ENCODE assay signal across 36 cellular contexts in genomic region chr3:19295208-19295607, GRCh38.
A peak's percentile ranks its signal among the peaks of the same experiment; 100 is the strongest.
DNase-seq lines count a peak whose midpoint lies in the region; ATAC-seq, FAIRE-seq and TF ChIP-seq lines count a peak whose summit lies in the region.
"Had no signal": no experiment of that assay in that cellular context is flagged by ENCODE, and none has a peak within 500 bp of the region (broad histone marks: within the 10 kb centered on the region; RNA-seq: fewer than 3 reads in every experiment).

No MANE protein-coding gene starts in this region.

- no peak for ATAC-seq in A549
- ATAC-seq in stimulated activated memory B cell treated with anti-CD40 and anti-IgM and Interleukin-4, amounts not matched to agents 10 μg/mL and 1 μg/mL and 100 μg/mL, for 72 hours, result no peak
- ATAC-seq: CD8-positive, alpha-beta T cell had no signal

- no peak for TF ChIP-seq CTCF in A549 (IDR thresholded peaks at IDR 0.05)
- TF ChIP-seq CTCF in H9 (conservative IDR thresholded peaks at IDR 0.05), result no peak
- no peak for TF ChIP-seq CTCF in HEK293 (tag by site-specific recombination; IDR thresholded peaks at IDR 0.05)
- no peak for TF ChIP-seq CTCF in H1 (IDR thresholded peaks at IDR 0.05; ENCODE audit: control extremely low read depth in 1 of 3, insufficient read depth in 1 of 3, low read depth in 1 of 3, low read length in 3 of 3)
- no peak for TF ChIP-seq CTCF in ovary (IDR thresholded peaks at IDR 0.05)

- no peak overlapping the region for H3K4me2 ChIP-seq in A549
- H3K4me2 ChIP-seq in H9 (ENCODE audit: insufficient read depth, insufficient read length, low read length), result no peak overlapping the region
- no peak overlapping the region for H3K4me2 ChIP-seq in H1 (ENCODE audit: insufficient read depth in 1 of 2, low read depth in 2 of 2, low read length in 2 of 2)
- H3K4me2 ChIP-seq: BLaER1; BLaER1 treated with 17β-estradiol and CSF1 and Interleukin-3, amounts not matched to agents 10 nM and 100 nM had no signal

- TF ChIP-seq EP300 in A549 (IDR thresholded peaks at IDR 0.05) (no peak), H1 (IDR thresholded peaks at IDR 0.05; ENCODE audit: borderline replicate concordance in 1 of 2, low read depth in 2 of 2, low read length in 2 of 2) (no peak), ovary (IDR thresholded peaks at IDR 0.05) (no peak)

- no peak for TF ChIP-seq POLR2A in A549 (IDR thresholded peaks at IDR 0.05; ENCODE audit: low read length)
- no peak for TF ChIP-seq POLR2A in H1 (IDR thresholded peaks at IDR 0.05; ENCODE audit: control extremely low read depth in 1 of 2, low read depth in 2 of 2, low read length in 2 of 2)
- no peak for TF ChIP-seq POLR2A in ovary (IDR thresholded peaks at IDR 0.05)

- no peaks in the 10 kb centered on the region for H3K36me3 ChIP-seq in HEK293 (ENCODE audit: control insufficient read depth in 2 of 2, insufficient read depth in 1 of 2, low read length in 2 of 2)
- H3K36me3 ChIP-seq in H1 (ENCODE audit: control insufficient read depth in 2 of 4, insufficient read depth in 4 of 4, low read length in 3 of 4), result no peaks in the 10 kb centered on the region
- no peaks in the 10 kb centered on the region for H3K36me3 ChIP-seq in H7 (replicated peaks; ENCODE audit: control insufficient read depth, insufficient read depth, low read length)
- no peaks in the 10 kb centered on the region for H3K36me3 ChIP-seq in ovary
- H3K36me3 ChIP-seq: BE2C; BLaER1; BLaER1 treated with 17β-estradiol and CSF1 and Interleukin-3, amounts not matched to agents 10 nM and 100 nM had no signal

- H2AFZ ChIP-seq in H9 (ENCODE audit: low read length) (no peak overlapping the region), H1 (ENCODE audit: low read length) (no peak overlapping the region)

- peaks cover 36 to 38% of the 10 kb centered on the region in 2 experiments for H3K4me1 Mint-ChIP-seq in H9
- no peaks in the 10 kb centered on the region for H3K4me1 Mint-ChIP-seq in stimulated activated memory B cell treated with anti-CD40 and anti-IgM and Interleukin-4, amounts not matched to agents 10 μg/mL and 1 μg/mL and 100 μg/mL, for 72 hours
- H3K4me1 Mint-ChIP-seq: B cell; CD14-positive monocyte; CD4-positive, alpha-beta memory T cell; CD4-positive, CD25-positive, alpha-beta regulatory T cell; CD8-positive, alpha-beta memory T cell had no signal

- no peak overlapping the region for H3K23ac ChIP-seq in H9 (ENCODE audit: insufficient read length, low read depth, low read length)
- H3K23ac ChIP-seq in H1 (ENCODE audit: insufficient read length), result no peak overlapping the region

- no peak overlapping the region for H3K4ac ChIP-seq in H9 (ENCODE audit: low read depth, low read length)
- no peak overlapping the region for H3K4ac ChIP-seq in H1 (replicated peaks; ENCODE audit: insufficient read length, low read depth, low read length)

- H3K79me2 ChIP-seq in H9 (ENCODE audit: insufficient read depth, low read length), result no peaks in the 10 kb centered on the region
- no peaks in the 10 kb centered on the region for H3K79me2 ChIP-seq in H1 (ENCODE audit: control insufficient read depth in 1 of 2, insufficient read depth in 2 of 2, low read length in 2 of 2)

- H3K36me3 Mint-ChIP-seq in H9 (ENCODE audit: insufficient read depth in 1 of 3, low read depth in 3 of 3), result no peaks in the 10 kb centered on the region
- H3K36me3 Mint-ChIP-seq in stimulated activated memory B cell treated with anti-CD40 and anti-IgM and Interleukin-4, amounts not matched to agents 10 μg/mL and 1 μg/mL and 100 μg/mL, for 72 hours, result no peaks in the 10 kb centered on the region
- H3K36me3 Mint-ChIP-seq: CD14-positive monocyte; CD4-positive, alpha-beta memory T cell; CD4-positive, CD25-positive, alpha-beta regulatory T cell; CD8-positive, alpha-beta memory T cell; CD8-positive, alpha-beta T cell had no signal

- CTCF ChIA-PET in A549 (lab: Yijun Ruan, JAX) (no interaction called here), HEK293 (lab: Yijun Ruan, JAX) (no interaction called here), H1 (lab: Charles Lee; ENCODE audit: partially characterized antibody) (interaction anchor here (0.5 to 1.5 kb wide), 6 partner anchors 10 to 1093 kb away, joined by 3 to 4 read pairs (median 3); no protein-coding TSS in a partner anchor)

- H2BK120ac ChIP-seq in H9 (ENCODE audit: low read depth, low read length, poor library complexity, severe bottlenecking) (no peak overlapping the region), H1 (replicated peaks; ENCODE audit: low read depth, low read length) (no peak overlapping the region)

- H2BK15ac ChIP-seq in H9 (ENCODE audit: low read depth, low read length) (no peak overlapping the region), H1 (ENCODE audit: low read length) (no peak overlapping the region)

- H3K27me3 Mint-ChIP-seq in H9 (ENCODE audit: low read depth), result no peaks in the 10 kb centered on the region
- H3K27me3 Mint-ChIP-seq in stimulated activated memory B cell treated with anti-CD40 and anti-IgM and Interleukin-4, amounts not matched to agents 10 μg/mL and 1 μg/mL and 100 μg/mL, for 72 hours, result no peaks in the 10 kb centered on the region
- H3K27me3 Mint-ChIP-seq: CD4-positive, alpha-beta memory T cell; CD4-positive, alpha-beta T cell; CD4-positive, CD25-positive, alpha-beta regulatory T cell; CD8-positive, alpha-beta memory T cell had no signal

- H2AK5ac ChIP-seq in H9 (ENCODE audit: insufficient read length, low read length), result no peak overlapping the region
- H2AK5ac ChIP-seq in H1 (ENCODE audit: low read depth, low read length), result no peak overlapping the region

- no peak for TF ChIP-seq RAD21 in A549 (conservative IDR thresholded peaks at IDR 0.05 in 1 of 2, IDR thresholded peaks at IDR 0.05 in 1 of 2)
- no peak for TF ChIP-seq RAD21 in H1 (IDR thresholded peaks at IDR 0.05 in 1 of 2, conservative IDR thresholded peaks at IDR 0.05 in 1 of 2; ENCODE audit: low read depth in 2 of 2, low read length in 2 of 2)

- H2BK5ac ChIP-seq in H9 (ENCODE audit: insufficient read length, low read length) (no peak overlapping the region), H1 (ENCODE audit: low read depth, low read length) (peak overlapping the region; percentile 81; the same call in 1 of the 2 replicates)

- H3K27me3 ChIP-seq in H9 (ENCODE audit: insufficient read depth, low read length), result no peaks in the 10 kb centered on the region
- no peaks in the 10 kb centered on the region for H3K27me3 ChIP-seq in H1 (replicated peaks in 1 of 4; ENCODE audit: control insufficient read depth in 3 of 4, extremely low read depth in 1 of 4, insufficient read depth in 3 of 4, low read length in 3 of 4)
- no peaks in the 10 kb centered on the region for H3K27me3 ChIP-seq in H7 (ENCODE audit: control insufficient read depth, insufficient read depth, low read length)
- no peaks in the 10 kb centered on the region for H3K27me3 ChIP-seq in ovary
- H3K27me3 ChIP-seq: BE2C; BLaER1; BLaER1 treated with 17β-estradiol and CSF1 and Interleukin-3, amounts not matched to agents 10 nM and 100 nM had no signal

- H2BK12ac ChIP-seq in H9 (ENCODE audit: insufficient read length, low read depth, low read length), result no peak overlapping the region
- 0 out of 2 replicates have a peak overlapping the region, but pooled peaks have one; percentile 39 for H2BK12ac ChIP-seq in H1 (ENCODE audit: low read depth, low read length)

- H3K79me1 ChIP-seq in H9 (ENCODE audit: insufficient read depth, low read depth, low read length, poor library complexity, severe bottlenecking) (no peaks in the 10 kb centered on the region), H1 (ENCODE audit: low read depth, low read length) (no peaks in the 10 kb centered on the region)

- no peak overlapping the region for H4K91ac ChIP-seq in H9 (ENCODE audit: insufficient read length, low read depth, low read length)
- H4K91ac ChIP-seq in H1 (replicated peaks; ENCODE audit: insufficient read length, low read length), result no peak overlapping the region

- no peaks in the 10 kb centered on the region for H3K9me3 ChIP-seq in A549
- no peaks in the 10 kb centered on the region for H3K9me3 ChIP-seq in H9 (ENCODE audit: control insufficient read depth, low read depth, low read length)
- no peaks in the 10 kb centered on the region for H3K9me3 ChIP-seq in HEK293 (ENCODE audit: control insufficient read depth, insufficient read depth, low read depth, low read length)
- no peaks in the 10 kb centered on the region for H3K9me3 ChIP-seq in H1 (ENCODE audit: insufficient read depth in 2 of 2, low read depth in 1 of 2, low read length in 1 of 2)
- H3K9me3 ChIP-seq in ovary, result no peaks in the 10 kb centered on the region
- H3K9me3 ChIP-seq: BE2C; BLaER1; BLaER1 treated with 17β-estradiol and CSF1 and Interleukin-3, amounts not matched to agents 10 nM and 100 nM; Caco-2 had no signal

- no peaks in the 10 kb centered on the region for H3K9me3 Mint-ChIP-seq in H9
- no peaks in the 10 kb centered on the region for H3K9me3 Mint-ChIP-seq in stimulated activated memory B cell treated with anti-CD40 and anti-IgM and Interleukin-4, amounts not matched to agents 10 μg/mL and 1 μg/mL and 100 μg/mL, for 72 hours
- H3K9me3 Mint-ChIP-seq: CD8-positive, alpha-beta T cell had no signal

- DNase-seq in A549 (ENCODE audit: low read depth in 1 of 2, low spot score in 1 of 2) (no peak), H9 (no peak), H1 (ENCODE audit: low read depth in 1 of 2, low spot score in 2 of 2) (no peak), NCI-H2107 treated with DMSO at 0.1 percent for 48 hours (lab: John Stamatoyannopoulos, UW; ENCODE audit: unreplicated experiment) (no peak), H7 (no peak), ovary (no peak)
- DNase-seq: 8988T; ACHN; AML-193; BE2C; C1 segment of cervical spinal cord; Caco-2; Calu3; CD4-positive, alpha-beta memory T cell; CD4-positive, alpha-beta T cell; CD4-positive, CD25-positive, alpha-beta regulatory T cell; CD8-positive, alpha-beta memory T cell; CD8-positive, alpha-beta T cell; COR-L47; DMS 273 treated with DMSO at 0.1 percent for 48 hours; DMS153; DMS53; DMS79; DMS79 treated with DMSO at 0.1 percent for 48 hours; DND-41; EL had no signal

- H3K4me3 Mint-ChIP-seq in H9, result no peak overlapping the region
- H3K4me3 Mint-ChIP-seq in stimulated activated memory B cell treated with anti-CD40 and anti-IgM and Interleukin-4, amounts not matched to agents 10 μg/mL and 1 μg/mL and 100 μg/mL, for 72 hours, result no peak overlapping the region
- H3K4me3 Mint-ChIP-seq: B cell; CD14-positive monocyte; CD4-positive, alpha-beta memory T cell; CD4-positive, alpha-beta T cell; CD4-positive, CD25-positive, alpha-beta regulatory T cell; CD8-positive, alpha-beta memory T cell; CD8-positive, alpha-beta T cell had no signal

- H3K27ac ChIP-seq in A549 (no peak overlapping the region), H9 (ENCODE audit: insufficient read length, low read depth, low read length) (no peak overlapping the region), HEK293 (ENCODE audit: extremely low read depth, low read depth, low read length) (no peak overlapping the region), H1 (ENCODE audit: low read depth, low read length) (no peak overlapping the region), ovary (no peak overlapping the region)
- H3K27ac ChIP-seq: 22Rv1; BLaER1; BLaER1 treated with 17β-estradiol and CSF1 and Interleukin-3, amounts not matched to agents 10 nM and 100 nM; C4-2B had no signal

- H3K9ac ChIP-seq in H9 (ENCODE audit: extremely low read depth, insufficient read length, low read length) (no peak overlapping the region), H1 (replicated peaks in 1 of 4; ENCODE audit: extremely low read depth in 1 of 4, low read depth in 3 of 4, low read length in 3 of 4) (no peak overlapping the region)
- H3K9ac ChIP-seq: BLaER1; BLaER1 treated with 17β-estradiol and CSF1 and Interleukin-3, amounts not matched to agents 10 nM and 100 nM had no signal

- H3K56ac ChIP-seq in H9 (ENCODE audit: insufficient read length, low read depth, low read length) (no peak overlapping the region), H1 (replicated peaks; ENCODE audit: insufficient read length, low read depth, low read length) (no peak overlapping the region)

- WGBS in A549 (ENCODE audit: missing lambda C conversion rate), result 40% methylated on average over 3 of the region's 3 CpGs
- WGBS in H9 (ENCODE audit: extremely low coverage, insufficient read length, low lambda C conversion rate), result no CpG with 5 or more reads among the region's 3 CpGs
- WGBS in H1 (ENCODE audit: extremely low coverage in 1 of 2, insufficient coverage in 1 of 2, insufficient read length in 1 of 2, insufficient replicate concordance in 2 of 2, low coverage in 1 of 2, low lambda C conversion rate in 2 of 2, missing lambda C conversion rate in 1 of 2), 2 experiments, result 94% methylated on average over 3 of the region's 3 CpGs; no CpG with 5 or more reads in 1 of the 2 experiments
- WGBS in ovary, 3 donors, result 95 to 98% (median 95%) methylated on average over 3 of the region's 3 CpGs

- H3K23me2 ChIP-seq in H9 (ENCODE audit: insufficient read length, low read depth, low read length, poor library complexity, severe bottlenecking), result no peaks in the 10 kb centered on the region
- H3K23me2 ChIP-seq in H1 (ENCODE audit: low read depth, low read length), result no peaks in the 10 kb centered on the region; the same call in 1 of the 2 replicates

- H4K8ac ChIP-seq in H9 (replicated peaks; ENCODE audit: insufficient read length, low read depth, low read length) (no peak overlapping the region), H1 (ENCODE audit: extremely low read depth, insufficient read depth, low read length) (no peak overlapping the region)

- H3K4me1 ChIP-seq in A549, result no peaks in the 10 kb centered on the region
- peaks cover 4% of the 10 kb centered on the region; the same call in 1 of the 2 replicates for H3K4me1 ChIP-seq in H9 (ENCODE audit: insufficient read depth, low read length)
- no peaks in the 10 kb centered on the region for H3K4me1 ChIP-seq in HEK293 (ENCODE audit: control insufficient read depth, insufficient read depth, low read length)
- peaks cover 0 to 16% (median 1%) of the 10 kb centered on the region in 4 experiments; a peak in 2 of 7 replicates for H3K4me1 ChIP-seq in H1 (replicated peaks in 1 of 4; ENCODE audit: control insufficient read depth in 3 of 4, insufficient read depth in 4 of 4, low read length in 3 of 4)
- H3K4me1 ChIP-seq in ovary (ENCODE audit: insufficient read depth), result no peaks in the 10 kb centered on the region
- H3K4me1 ChIP-seq: BE2C; BLaER1; BLaER1 treated with 17β-estradiol and CSF1 and Interleukin-3, amounts not matched to agents 10 nM and 100 nM; Caco-2 had no signal

- no peak overlapping the region for H3T11ph ChIP-seq in H9 (ENCODE audit: low read length)

- intact Hi-C loops in ovary (cut with DNase I), result no loop called here

- FAIRE-seq in A549 (lab: Jason Lieb, UNC) (no peak), H1 (lab: Jason Lieb, UNC) (no peak)
- FAIRE-seq: A204.1, D721Med had no signal

- H4K5ac ChIP-seq in H9 (ENCODE audit: insufficient read length, low read depth, low read length) (no peak overlapping the region), H1 (ENCODE audit: insufficient read length, low read depth, low read length) (no peak overlapping the region)

- H4K20me1 ChIP-seq in H9 (ENCODE audit: control insufficient read depth, insufficient read depth, insufficient read length) (no peaks in the 10 kb centered on the region), H1 (replicated peaks in 1 of 2; ENCODE audit: control insufficient read depth in 1 of 2, insufficient read depth in 2 of 2, low read length in 2 of 2) (no peaks in the 10 kb centered on the region)
- H4K20me1 ChIP-seq: BLaER1; BLaER1 treated with 17β-estradiol and CSF1 and Interleukin-3, amounts not matched to agents 10 nM and 100 nM had no signal

- H3K18ac ChIP-seq in H9 (ENCODE audit: insufficient read length, low read depth, low read length) (no peak overlapping the region), H1 (ENCODE audit: extremely low read depth, low read length) (no peak overlapping the region; the same call in 1 of the 2 replicates)

- H3K4me3 ChIP-seq in A549 (no peak overlapping the region), HEK293 (ENCODE audit: low read depth, low read length) (no peak overlapping the region), H1 (ENCODE audit: extremely low read depth in 1 of 4, insufficient read depth in 2 of 4, low read depth in 3 of 4, low read length in 4 of 4) (no peak overlapping the region), H7 (ENCODE audit: insufficient read depth, low read depth, low read length) (no peak overlapping the region), ovary (no peak overlapping the region)
- H3K4me3 ChIP-seq: BLaER1; BLaER1 treated with 17β-estradiol and CSF1 and Interleukin-3, amounts not matched to agents 10 nM and 100 nM had no signal

- POLR2A ChIA-PET in A549 (lab: Yijun Ruan, JAX) (no interaction called here), HEK293 (lab: Yijun Ruan, JAX) (no interaction called here), H1 (lab: Charles Lee; ENCODE audit: partially characterized antibody) (no interaction called here)

- H3K14ac ChIP-seq in H9 (ENCODE audit: insufficient read depth, low read length) (no peak overlapping the region), H1 (ENCODE audit: insufficient read length) (no peak overlapping the region)

- H2BK20ac ChIP-seq in H9 (ENCODE audit: low read depth, low read length, poor library complexity, severe bottlenecking) (no peak overlapping the region), H1 (ENCODE audit: low read length) (no peak overlapping the region)

- peak overlapping the region; percentile 28 to 68 (median 36); a peak in 3 of 7 replicates for H3K27ac Mint-ChIP-seq in H9
- no peak overlapping the region for H3K27ac Mint-ChIP-seq in stimulated activated memory B cell treated with anti-CD40 and anti-IgM and Interleukin-4, amounts not matched to agents 10 μg/mL and 1 μg/mL and 100 μg/mL, for 72 hours
- H3K27ac Mint-ChIP-seq: B cell; CD14-positive monocyte; CD4-positive, alpha-beta memory T cell; CD4-positive, alpha-beta T cell; CD4-positive, CD25-positive, alpha-beta regulatory T cell; CD8-positive, alpha-beta memory T cell; CD8-positive, alpha-beta T cell had no signal
